ENCODE assay signal across 8 cellular contexts in the genomic region with DNA sequence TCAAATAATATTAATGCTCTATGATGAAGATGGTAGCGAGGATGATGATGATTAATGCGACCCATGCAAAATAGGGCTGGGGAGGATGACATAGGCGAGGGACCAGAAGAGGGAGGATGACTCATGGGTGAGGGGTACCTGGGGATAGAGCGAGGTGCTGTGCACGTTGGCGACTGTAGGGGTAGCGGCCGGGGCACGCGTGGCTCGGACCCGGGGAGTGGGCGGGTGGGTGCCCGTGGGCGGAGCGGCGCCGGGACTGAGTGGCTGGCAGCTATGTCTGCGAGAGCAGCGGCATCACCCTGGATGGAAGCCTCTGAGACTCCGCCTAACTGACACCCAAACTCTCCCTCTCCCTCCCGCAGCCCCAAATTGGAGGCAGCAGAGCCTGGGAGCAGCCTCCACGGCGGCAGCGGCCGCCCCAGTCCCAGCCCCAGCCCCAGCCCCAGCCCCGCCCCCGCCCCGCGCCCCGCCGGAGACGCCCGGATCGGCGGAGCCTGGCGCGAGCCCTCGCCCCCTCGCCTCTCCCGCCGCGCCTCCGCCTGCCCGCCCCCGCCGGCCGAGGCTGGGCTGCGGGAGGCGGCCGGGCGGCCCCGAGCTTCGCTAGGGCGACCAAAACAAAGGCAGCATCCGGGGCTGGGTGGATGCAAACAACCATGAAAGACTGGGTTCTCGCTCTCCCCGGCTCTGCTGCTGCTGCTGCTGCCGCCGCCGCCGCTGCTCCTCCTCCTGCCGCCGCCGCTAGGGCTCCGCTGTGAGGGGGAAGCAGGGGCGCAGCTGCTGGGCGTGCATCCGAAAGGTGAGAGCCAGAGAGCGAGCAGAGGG. TPM values are rescaled to one million over a fixed set of nuclear protein-coding genes. Genes with fewer than 3 reads are reported as not detected.
A peak's percentile ranks its signal among the peaks of the same experiment; 100 is the strongest.
DNase-seq lines count a peak whose midpoint lies in the region; ATAC-seq and TF ChIP-seq lines count a peak whose summit lies in the region.

Gene RIMS1, plus strand, starts transcription at position 367 of the 822 bp plus-strand sequence. CDS start 474 bp downstream, outside the sequence.

- no peaks in the 10 kb centered on the region for H3K4me1 ChIP-seq in psoas muscle

- H3K9me3 ChIP-seq in psoas muscle: no peaks in the 10 kb centered on the region

- no peak for TF ChIP-seq CTCF in psoas muscle (IDR thresholded peaks at IDR 0.05)

- ATAC-seq in GM19372 (IDR thresholded peaks at IDR 0.05; ENCODE audit: low read depth, unreplicated experiment) (peak; percentile 84), HG03439 (IDR thresholded peaks at IDR 0.05; ENCODE audit: unreplicated experiment) (peak; percentile 84), SK-N-SH treated with all-trans-retinoic acid at 6 μM for 48 hours (peak; percentile 92), psoas muscle (no peak)

- no peak within 1 kb of the TSS for H3K27ac ChIP-seq in psoas muscle

- WGBS in psoas muscle, 3 donors: 1 to 8% (median 2%) methylated on average over 16 to 67 of the region's 70 CpGs

- intact Hi-C loops in psoas muscle (cut with DNase I): no loop called here

- DNase-seq in DMS153 treated with DMSO at 0.1 percent for 48 hours (lab: John Stamatoyannopoulos, UW; ENCODE audit: unreplicated experiment): peak; percentile 78
- peak; percentile 34 for DNase-seq in germinal center (ENCODE audit: low spot score)
- DNase-seq in psoas muscle: peak; percentile 19 to 39
- DNase-seq in stimulated activated naive CD4-positive, alpha-beta T cell (lab: John Stamatoyannopoulos, UW): no peak
- no peak for DNase-seq in NCI-H2196 (lab: John Stamatoyannopoulos, UW; ENCODE audit: unreplicated experiment)

- H3K27me3 ChIP-seq in psoas muscle (ENCODE audit: insufficient read depth in 3 of 3, low read length in 2 of 3): peaks cover 0 to 39% (median 11%) of the 10 kb centered on the region in 3 donors

- H3K4me3 ChIP-seq in psoas muscle: peak within 1 kb of the TSS; percentile 45

- no peaks in the 10 kb centered on the region for H3K36me3 ChIP-seq in psoas muscle (ENCODE audit: insufficient read depth in 1 of 2, low read depth in 1 of 2)

TF ChIP-seq in SK-N-SH treated with all-trans-retinoic acid at 6 μM for 48 hours, 23 proteins besides CTCF, POLR2A, EP300 and RAD21:
- no peak for TF ChIP-seq SNAI2 (CRISPR knock-in tag; IDR thresholded peaks at IDR 0.05)
- no peak for TF ChIP-seq ZFP3 (CRISPR knock-in tag; IDR thresholded peaks at IDR 0.05)
- TF ChIP-seq PATZ1 (CRISPR knock-in tag; IDR thresholded peaks at IDR 0.05; ENCODE audit: borderline replicate concordance): no peak
- no peak for TF ChIP-seq ISL1 (CRISPR knock-in tag; IDR thresholded peaks at IDR 0.05)
- TF ChIP-seq ZNF8 (CRISPR knock-in tag; IDR thresholded peaks at IDR 0.05): no peak
- TF ChIP-seq OSR1 (CRISPR knock-in tag; IDR thresholded peaks at IDR 0.05): no peak
- TF ChIP-seq ARNTL (CRISPR knock-in tag; IDR thresholded peaks at IDR 0.05; ENCODE audit: borderline replicate concordance, low read depth): no peak
- no peak for TF ChIP-seq ZFP30 (CRISPR knock-in tag; IDR thresholded peaks at IDR 0.05)
- TF ChIP-seq CSRNP3 (CRISPR knock-in tag; IDR thresholded peaks at IDR 0.05): no peak
- no peak for TF ChIP-seq ZNF565 (CRISPR knock-in tag; conservative IDR thresholded peaks at IDR 0.05; ENCODE audit: low read depth)
- no peak for TF ChIP-seq GLIS3 (CRISPR knock-in tag; IDR thresholded peaks at IDR 0.05)
- no peak for TF ChIP-seq RARB (CRISPR knock-in tag; IDR thresholded peaks at IDR 0.05)

RNA-seq across cellular contexts. Expression of gene RIMS1, which starts in this region (rescaled TPM):
- total RNA-seq in psoas muscle: 1 to 10 TPM in 3 of 4 donors, under 1 TPM in 1; 0.22 to 2.0 (median 1.5) TPM
- polyA plus RNA-seq in psoas muscle: under 1 TPM; 0.03 to 0.18 (median 0.04) TPM

Comparison
In these comparisons a context has a peak if more than half of its experiments do, and no peak if none do; other contexts are left out.
1. DNase-seq: peak in DMS153 treated with DMSO at 0.1 percent for 48 hours (single experiment), germinal center (single experiment) and psoas muscle (2 of 2); none in stimulated activated naive CD4-positive, alpha-beta T cell (0 of 6) and NCI-H2196 (single experiment).
2. ATAC-seq: peak in GM19372 (single experiment), HG03439 (single experiment) and SK-N-SH treated with all-trans-retinoic acid at 6 μM for 48 hours (single experiment); none in psoas muscle (0 of 4).